3 cellular contexts compared by ENCODE assay signal in the genomic region with DNA sequence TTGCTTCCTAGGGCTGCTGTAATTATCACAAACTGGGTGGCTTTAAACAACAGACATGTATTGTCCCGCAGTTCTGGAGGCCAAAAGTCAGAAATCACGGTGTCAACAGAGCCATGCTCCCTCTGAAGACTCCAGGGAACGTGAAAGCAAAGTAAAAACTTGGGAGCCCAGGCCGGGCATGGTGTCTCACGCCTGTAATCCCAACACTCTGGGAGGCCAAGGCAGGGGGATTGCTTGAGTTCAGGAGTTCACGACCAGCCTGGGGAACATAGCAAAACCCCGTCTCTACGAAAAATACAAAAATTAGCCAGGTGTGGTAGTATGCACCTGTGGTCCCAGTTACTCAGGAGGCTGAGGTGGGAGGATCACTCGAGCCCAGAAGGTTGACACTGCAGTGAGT.
TF ChIP-seq lines count a peak whose summit lies in the region.

No MANE protein-coding gene starts in this region.

TF ChIP-seq in A549, 52 proteins besides CTCF, POLR2A, EP300 and RAD21 (continued from another document):
- TF ChIP-seq, protein P1, sequence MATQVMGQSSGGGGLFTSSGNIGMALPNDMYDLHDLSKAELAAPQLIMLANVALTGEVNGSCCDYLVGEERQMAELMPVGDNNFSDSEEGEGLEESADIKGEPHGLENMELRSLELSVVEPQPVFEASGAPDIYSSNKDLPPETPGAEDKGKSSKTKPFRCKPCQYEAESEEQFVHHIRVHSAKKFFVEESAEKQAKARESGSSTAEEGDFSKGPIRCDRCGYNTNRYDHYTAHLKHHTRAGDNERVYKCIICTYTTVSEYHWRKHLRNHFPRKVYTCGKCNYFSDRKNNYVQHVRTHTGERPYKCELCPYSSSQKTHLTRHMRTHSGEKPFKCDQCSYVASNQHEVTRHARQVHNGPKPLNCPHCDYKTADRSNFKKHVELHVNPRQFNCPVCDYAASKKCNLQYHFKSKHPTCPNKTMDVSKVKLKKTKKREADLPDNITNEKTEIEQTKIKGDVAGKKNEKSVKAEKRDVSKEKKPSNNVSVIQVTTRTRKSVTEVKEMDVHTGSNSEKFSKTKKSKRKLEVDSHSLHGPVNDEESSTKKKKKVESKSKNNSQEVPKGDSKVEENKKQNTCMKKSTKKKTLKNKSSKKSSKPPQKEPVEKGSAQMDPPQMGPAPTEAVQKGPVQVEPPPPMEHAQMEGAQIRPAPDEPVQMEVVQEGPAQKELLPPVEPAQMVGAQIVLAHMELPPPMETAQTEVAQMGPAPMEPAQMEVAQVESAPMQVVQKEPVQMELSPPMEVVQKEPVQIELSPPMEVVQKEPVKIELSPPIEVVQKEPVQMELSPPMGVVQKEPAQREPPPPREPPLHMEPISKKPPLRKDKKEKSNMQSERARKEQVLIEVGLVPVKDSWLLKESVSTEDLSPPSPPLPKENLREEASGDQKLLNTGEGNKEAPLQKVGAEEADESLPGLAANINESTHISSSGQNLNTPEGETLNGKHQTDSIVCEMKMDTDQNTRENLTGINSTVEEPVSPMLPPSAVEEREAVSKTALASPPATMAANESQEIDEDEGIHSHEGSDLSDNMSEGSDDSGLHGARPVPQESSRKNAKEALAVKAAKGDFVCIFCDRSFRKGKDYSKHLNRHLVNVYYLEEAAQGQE (IDR thresholded peaks at IDR 0.05): no peak
- TF ChIP-seq CBX8 (IDR thresholded peaks at IDR 0.05): no peak
- TF ChIP-seq MAZ (IDR thresholded peaks at IDR 0.05; ENCODE audit: borderline replicate concordance, low read depth, low read length): no peak
- no peak for TF ChIP-seq SREBF2 (IDR thresholded peaks at IDR 0.05)
- no peak for TF ChIP-seq ZNF302 (CRISPR knock-in tag; IDR thresholded peaks at IDR 0.05)
- no peak for TF ChIP-seq BHLHE40 (IDR thresholded peaks at IDR 0.05; ENCODE audit: low read depth, low read length)
- no peak for TF ChIP-seq ZC3H11A (IDR thresholded peaks at IDR 0.05)
- no peak for TF ChIP-seq FOSL2 (IDR thresholded peaks at IDR 0.05)
- no peak for TF ChIP-seq FOSL2 (CRISPR knock-in tag; IDR thresholded peaks at IDR 0.05)
- no peak for TF ChIP-seq MYC (IDR thresholded peaks at IDR 0.05; ENCODE audit: borderline replicate concordance, low read length)
- no peak for TF ChIP-seq ZSCAN20 (CRISPR knock-in tag; IDR thresholded peaks at IDR 0.05)
- TF ChIP-seq CHD2 (IDR thresholded peaks at IDR 0.05; ENCODE audit: low read length, partially characterized antibody): no peak
- no peak for TF ChIP-seq TP53 (CRISPR knock-in tag; IDR thresholded peaks at IDR 0.05)
- TF ChIP-seq RCOR1 (IDR thresholded peaks at IDR 0.05; ENCODE audit: low read depth, low read length): no peak

TF ChIP-seq in IMR-90, 13 proteins besides CTCF, POLR2A, EP300 and RAD21 (continued from another document):
- TF ChIP-seq USF2 (IDR thresholded peaks at IDR 0.05; ENCODE audit: low read depth, low read length) (no peak), ELK1 (IDR thresholded peaks at IDR 0.05; ENCODE audit: borderline replicate concordance, low read depth, low read length) (no peak), MAZ (IDR thresholded peaks at IDR 0.05; ENCODE audit: borderline replicate concordance, low read depth, low read length) (no peak), RCOR1 (IDR thresholded peaks at IDR 0.05; ENCODE audit: insufficient replicate concordance, low read length) (no peak), MAFK (IDR thresholded peaks at IDR 0.05; ENCODE audit: low read depth, low read length) (no peak), MXI1 (IDR thresholded peaks at IDR 0.05; ENCODE audit: borderline replicate concordance, low read depth, low read length) (no peak), NFE2L2 (IDR thresholded peaks at IDR 0.05; ENCODE audit: low read depth, low read length) (no peak)
TF ChIP-seq in IMR-90: peak in this region for 0.

TF ChIP-seq in WTC11, 78 proteins besides CTCF, POLR2A, EP300 and RAD21 (continued from another document):
- TF ChIP-seq, protein P2, sequence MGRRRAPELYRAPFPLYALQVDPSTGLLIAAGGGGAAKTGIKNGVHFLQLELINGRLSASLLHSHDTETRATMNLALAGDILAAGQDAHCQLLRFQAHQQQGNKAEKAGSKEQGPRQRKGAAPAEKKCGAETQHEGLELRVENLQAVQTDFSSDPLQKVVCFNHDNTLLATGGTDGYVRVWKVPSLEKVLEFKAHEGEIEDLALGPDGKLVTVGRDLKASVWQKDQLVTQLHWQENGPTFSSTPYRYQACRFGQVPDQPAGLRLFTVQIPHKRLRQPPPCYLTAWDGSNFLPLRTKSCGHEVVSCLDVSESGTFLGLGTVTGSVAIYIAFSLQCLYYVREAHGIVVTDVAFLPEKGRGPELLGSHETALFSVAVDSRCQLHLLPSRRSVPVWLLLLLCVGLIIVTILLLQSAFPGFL (CRISPR knock-in tag; IDR thresholded peaks at IDR 0.05; ENCODE audit: borderline replicate concordance): no peak
- TF ChIP-seq FOXJ3 (CRISPR knock-in tag; IDR thresholded peaks at IDR 0.05; ENCODE audit: borderline replicate concordance) (no peak), ATF2 (CRISPR knock-in tag; IDR thresholded peaks at IDR 0.05; ENCODE audit: borderline replicate concordance, low read depth) (no peak), OVOL2 (CRISPR knock-in tag; IDR thresholded peaks at IDR 0.05; ENCODE audit: borderline replicate concordance) (no peak), ZNF263 (CRISPR knock-in tag; IDR thresholded peaks at IDR 0.05; ENCODE audit: low read depth) (no peak)
- TF ChIP-seq, protein P3, sequence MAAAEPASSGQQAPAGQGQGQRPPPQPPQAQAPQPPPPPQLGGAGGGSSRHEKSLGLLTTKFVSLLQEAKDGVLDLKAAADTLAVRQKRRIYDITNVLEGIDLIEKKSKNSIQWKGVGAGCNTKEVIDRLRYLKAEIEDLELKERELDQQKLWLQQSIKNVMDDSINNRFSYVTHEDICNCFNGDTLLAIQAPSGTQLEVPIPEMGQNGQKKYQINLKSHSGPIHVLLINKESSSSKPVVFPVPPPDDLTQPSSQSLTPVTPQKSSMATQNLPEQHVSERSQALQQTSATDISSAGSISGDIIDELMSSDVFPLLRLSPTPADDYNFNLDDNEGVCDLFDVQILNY (CRISPR knock-in tag; IDR thresholded peaks at IDR 0.05): no peak
TF ChIP-seq in WTC11: peak in this region for 0.
